Comparison of ENCODE assay signal across 26 cellular contexts in genomic region chr7:29906200-29907022, GRCh38.
"Had no signal": no experiment of that assay in that cellular context is flagged by ENCODE, and none has a peak within 500 bp of the region (broad histone marks: within the 10 kb centered on the region; RNA-seq: fewer than 3 reads in every experiment).

No MANE protein-coding gene starts in this region.

- H3K27me3 ChIP-seq: colonic mucosa, esophagus squamous epithelium, gastrocnemius medialis, heart right ventricle, left lung had no signal

- FAIRE-seq: endometrium, islet of Langerhans, keratinocyte had no signal

- H3K4me1 ChIP-seq: colonic mucosa, esophagus squamous epithelium, gastrocnemius medialis, heart right ventricle, left lung, lower lobe of right lung had no signal

- H3K9me3 ChIP-seq: colonic mucosa, gastrocnemius medialis had no signal

- H3K4me3 ChIP-seq: colonic mucosa, esophagus squamous epithelium, gastrocnemius medialis, heart right ventricle, left lung, lower lobe of right lung had no signal

- H3K27ac ChIP-seq: colonic mucosa, epithelial cell of prostate, esophagus squamous epithelium, gastrocnemius medialis, heart right ventricle, left lung, lower lobe of right lung had no signal

- DNase-seq: colonic mucosa; cortex of kidney; effector CD8-positive, alpha-beta T cell; effector memory CD8-positive, alpha-beta T cell; endodermal cell; erythroblast; esophagus squamous epithelium; foreskin fibroblast; foreskin melanocyte; gastrocnemius medialis; glutamatergic neuron; head of caudate nucleus; heart right ventricle; hippocampal formation; left cardiac atrium; left lung; left ventricle myocardium superior; lower lobe of right lung; mesenchymal stem cell; midbrain; naive thymus-derived CD4-positive, alpha-beta T cell had no signal

- ATAC-seq: effector memory CD8-positive, alpha-beta T cell; esophagus mucosa; gastrocnemius medialis; heart right ventricle; left cardiac atrium; left lung; left ventricle myocardium superior; lower lobe of right lung; naive thymus-derived CD4-positive, alpha-beta T cell had no signal

- H3K36me3 ChIP-seq: colonic mucosa, left lung, lower lobe of right lung had no signal
